Comparison of ENCODE assay signal across 8 cellular contexts in genomic region chr12:13100882-13101769, GRCh38. TPM values are rescaled to one million over a fixed set of nuclear protein-coding genes. Genes with fewer than 3 reads are reported as not detected.
DNase-seq lines count a peak whose midpoint lies in the region; ATAC-seq and TF ChIP-seq lines count a peak whose summit lies in the region.

No MANE protein-coding gene starts in this region.

- H3K9me3 Mint-ChIP-seq in activated T-cell treated with anti-CD3 and anti-CD28 coated beads, Interleukin-2, amount 50 U/mL, for 24 hours, result no peaks in the 10 kb centered on the region

- no peaks in the 10 kb centered on the region for H3K27me3 Mint-ChIP-seq in activated T-cell treated with anti-CD3 and anti-CD28 coated beads, Interleukin-2, amount 50 U/mL, for 24 hours

- H3K27me3 ChIP-seq in OCI-LY1 (ENCODE audit: insufficient read depth, low read length) (no peaks in the 10 kb centered on the region), muscle layer of duodenum (ENCODE audit: low read depth, low read length) (no peaks in the 10 kb centered on the region)

- H3K4me2 ChIP-seq in OCI-LY1 (ENCODE audit: low read length), result peak overlapping the region; percentile 74

- H3K9ac ChIP-seq in OCI-LY1 (ENCODE audit: low read length), result peak overlapping the region; percentile 51; the same call in 1 of the 2 replicates

- ATAC-seq in GM19468 (IDR thresholded peaks at IDR 0.05; ENCODE audit: extremely low read depth, unreplicated experiment), result peak; percentile 60
- peak; percentile 72 for ATAC-seq in esophagus mucosa

- H4K20me1 ChIP-seq in OCI-LY1 (ENCODE audit: insufficient read depth, low read length), result no peaks in the 10 kb centered on the region

- H3K4me1 Mint-ChIP-seq in activated T-cell treated with anti-CD3 and anti-CD28 coated beads, Interleukin-2, amount 50 U/mL, for 24 hours (ENCODE audit: low read depth), result peaks cover 61% of the 10 kb centered on the region

- peak overlapping the region; percentile 89 for H3K27ac Mint-ChIP-seq in activated T-cell treated with anti-CD3 and anti-CD28 coated beads, Interleukin-2, amount 50 U/mL, for 24 hours

- H3K9me3 ChIP-seq in OCI-LY1 (ENCODE audit: low read length), result no peaks in the 10 kb centered on the region
- H3K9me3 ChIP-seq in muscle layer of duodenum (ENCODE audit: control insufficient read depth in 1 of 2, low read length in 2 of 2), result no peaks in the 10 kb centered on the region

- H3K79me2 ChIP-seq in OCI-LY1 (ENCODE audit: insufficient read depth, low read length), result no peaks in the 10 kb centered on the region

- no peaks in the 10 kb centered on the region for H3K9me2 ChIP-seq in OCI-LY1 (ENCODE audit: low read depth, low read length)

- H3K36me3 ChIP-seq in OCI-LY1 (ENCODE audit: insufficient read depth, low read length) (no peaks in the 10 kb centered on the region), muscle layer of duodenum (ENCODE audit: control insufficient read depth in 1 of 2, insufficient read depth in 2 of 2, low read length in 2 of 2) (peaks cover 0 to 17% of the 10 kb centered on the region in 2 donors)

- H3K4me3 ChIP-seq in OCI-LY1 (ENCODE audit: low read depth, low read length, poor library complexity, severe bottlenecking), result peak overlapping the region; percentile 65
- peak overlapping the region; percentile 52 to 55 for H3K4me3 ChIP-seq in muscle layer of duodenum (ENCODE audit: low read depth in 1 of 2, low read length in 2 of 2)

- H3K27ac ChIP-seq in OCI-LY1 (ENCODE audit: low read depth, low read length, poor library complexity, severe bottlenecking) (no peak overlapping the region), muscle layer of duodenum (ENCODE audit: low read length) (peak overlapping the region; percentile 93)

- DNase-seq in COR-L47 (lab: John Stamatoyannopoulos, UW) (peak; percentile 65), HPDE6-E6E7 (ENCODE audit: extremely low spot score) (peak; percentile 76)
- peak; percentile 91 for DNase-seq in activated T-cell treated with anti-CD3 and anti-CD28 coated beads, Interleukin-2, amount 50 U/mL, for 24 hours
- DNase-seq in stimulated activated CD8-positive, alpha-beta memory T cell treated with anti-CD3 and anti-CD28 coated beads, Interleukin-7, amount 100 ng/mL, for 24 hours (ENCODE audit: low read depth), result peak; percentile 71

- 0 out of 2 replicates have a peak overlapping the region, but pooled peaks have one; percentile 1 for H2AFZ ChIP-seq in OCI-LY1 (ENCODE audit: low read length)

- H3K4me1 ChIP-seq in OCI-LY1 (ENCODE audit: insufficient read depth, low read length, severe bottlenecking) (peaks cover 44% of the 10 kb centered on the region), muscle layer of duodenum (ENCODE audit: control insufficient read depth in 1 of 2, insufficient read depth in 2 of 2, low read length in 2 of 2) (peaks cover 0 to 23% of the 10 kb centered on the region in 2 donors)

- H3F3A ChIP-seq in OCI-LY1 (ENCODE audit: insufficient read depth, low read length), result no peaks in the 10 kb centered on the region

- H3K36me3 Mint-ChIP-seq in activated T-cell treated with anti-CD3 and anti-CD28 coated beads, Interleukin-2, amount 50 U/mL, for 24 hours (ENCODE audit: low read depth), result no peaks in the 10 kb centered on the region

- no peak for TF ChIP-seq CTCF in OCI-LY1 (IDR thresholded peaks at IDR 0.05; ENCODE audit: low read length)

- H3K4me3 Mint-ChIP-seq in activated T-cell treated with anti-CD3 and anti-CD28 coated beads, Interleukin-2, amount 50 U/mL, for 24 hours, result peak overlapping the region; percentile 67

RNA-seq across cellular contexts. Expression of gene GSG1, which starts 2.3 kb away (rescaled TPM):
- total RNA-seq in esophagus mucosa, result not detected

RNA-seq across cellular contexts. Expression of gene FAM234B, which starts 56.9 kb away (rescaled TPM):
- total RNA-seq in esophagus mucosa, result 2.4 TPM
